Comparison of ENCODE assay signal across 16 cellular contexts in genomic region chrX:153642655-153643430, GRCh38. TPM values are rescaled to one million over a fixed set of nuclear protein-coding genes. Genes with fewer than 3 reads are reported as not detected.
DNase-seq lines count a peak whose midpoint lies in the region; ATAC-seq, FAIRE-seq and TF ChIP-seq lines count a peak whose summit lies in the region.
"Had no signal": no experiment of that assay in that cellular context is flagged by ENCODE, and none has a peak within 500 bp of the region (broad histone marks: within the 10 kb centered on the region; RNA-seq: fewer than 3 reads in every experiment).

No MANE protein-coding gene starts in this region.

- H4K20me1 ChIP-seq in H1 (replicated peaks in 1 of 2; ENCODE audit: control insufficient read depth in 1 of 2, insufficient read depth in 2 of 2, low read length in 2 of 2): peaks cover 0 to 12% of the 10 kb centered on the region in 2 experiments

- H3K9me3 ChIP-seq in HUES64 (ENCODE audit: insufficient read depth, low read depth, low read length) (no peaks in the 10 kb centered on the region), H1 (ENCODE audit: insufficient read depth in 2 of 2, low read depth in 1 of 2, low read length in 1 of 2) (no peaks in the 10 kb centered on the region; a peak in 1 of 4 replicates)
- H3K9me3 ChIP-seq: prostate gland, testis had no signal

- no peak overlapping the region for H3K18ac ChIP-seq in H1 (ENCODE audit: extremely low read depth, low read length)

- no peak overlapping the region for H4K5ac ChIP-seq in H1 (ENCODE audit: insufficient read length, low read depth, low read length)

- 5% methylated on average over 43 of the region's 48 CpGs for WGBS in HUES64
- WGBS in H1 (ENCODE audit: extremely low coverage in 1 of 2, insufficient coverage in 1 of 2, insufficient read length in 1 of 2, insufficient replicate concordance in 2 of 2, low coverage in 1 of 2, low lambda C conversion rate in 2 of 2, missing lambda C conversion rate in 1 of 2), 2 experiments: 6% methylated on average over 8 of the region's 48 CpGs; no CpG with 5 or more reads in 1 of the 2 experiments

- H3K4me3 ChIP-seq in HUES64 (ENCODE audit: low read length): peak overlapping the region; percentile 42
- peak overlapping the region in 2 of 4 experiments; percentile 10 to 57; a peak in 3 of 8 replicates for H3K4me3 ChIP-seq in H1 (ENCODE audit: extremely low read depth in 1 of 4, insufficient read depth in 2 of 4, low read depth in 3 of 4, low read length in 4 of 4)

- H3K4me1 Mint-ChIP-seq in activated T-cell treated with anti-CD3 and anti-CD28 coated beads, Interleukin-2, amount 50 U/mL, for 4 hours (ENCODE audit: low read depth): peaks cover 9% of the 10 kb centered on the region

- no peak overlapping the region for H4K91ac ChIP-seq in H1 (replicated peaks; ENCODE audit: insufficient read length, low read length)

- H3K9ac ChIP-seq in HUES64 (ENCODE audit: low read depth, low read length) (no peak overlapping the region), H1 (replicated peaks in 1 of 4; ENCODE audit: extremely low read depth in 1 of 4, low read depth in 3 of 4, low read length in 3 of 4) (no peak overlapping the region)

- H3K56ac ChIP-seq in H1 (replicated peaks; ENCODE audit: insufficient read length, low read depth, low read length): no peak overlapping the region

- H2BK20ac ChIP-seq in H1 (ENCODE audit: low read length): no peak overlapping the region

- intact Hi-C loops in sciatic nerve (cut with DNase I): no loop called here

- H2AK5ac ChIP-seq in H1 (ENCODE audit: low read depth, low read length): no peak overlapping the region

- peak overlapping the region; percentile 74 to 89 for H3K4me2 ChIP-seq in H1 (ENCODE audit: insufficient read depth in 1 of 2, low read depth in 2 of 2, low read length in 2 of 2)

- no peaks in the 10 kb centered on the region for H3K79me2 ChIP-seq in H1 (ENCODE audit: control insufficient read depth in 1 of 2, insufficient read depth in 2 of 2, low read length in 2 of 2)

- no peak overlapping the region for H3K23ac ChIP-seq in H1 (ENCODE audit: insufficient read length)

- no peak for DNase-seq in activated T-cell treated with anti-CD3 and anti-CD28 coated beads, Interleukin-2, amount 50 U/mL, for 4 hours
- DNase-seq in activated T-cell treated with anti-CD3 and anti-CD28 coated beads, Interleukin-2, amount 50 U/mL, for 48 hours: no peak
- DNase-seq in H1 (ENCODE audit: low read depth in 1 of 2, low spot score in 2 of 2): no peak
- DNase-seq in sciatic nerve (ENCODE audit: low spot score): peak; percentile 37
- no peak for DNase-seq in NCI-H2081 (lab: John Stamatoyannopoulos, UW)
- DNase-seq in activated CD4-positive, CD25-positive, alpha-beta regulatory T cell (lab: John Stamatoyannopoulos, UW): no peak
- no peak for DNase-seq in NOMO-1 treated with dmso at 0.1 percent for 144 hours (lab: John Stamatoyannopoulos, UW; ENCODE audit: unreplicated experiment)
- DNase-seq: CD4-positive, CD25-positive, alpha-beta regulatory T cell; central memory CD4-positive, alpha-beta T cell; left cardiac atrium; NCI-H510A; stimulated activated CD4-positive, alpha-beta T cell treated with anti-CD3 and anti-CD28 coated beads, Interleukin-4, amount 100 ng/mL, for 24 hours; testis had no signal

- no peak for TF ChIP-seq RAD21 in H1 (IDR thresholded peaks at IDR 0.05 in 1 of 2, conservative IDR thresholded peaks at IDR 0.05 in 1 of 2; ENCODE audit: low read depth in 2 of 2, low read length in 2 of 2)

- no peak overlapping the region for H2BK15ac ChIP-seq in H1 (ENCODE audit: low read length)

- no peaks in the 10 kb centered on the region for H3K9me3 Mint-ChIP-seq in activated T-cell treated with anti-CD3 and anti-CD28 coated beads, Interleukin-2, amount 50 U/mL, for 4 hours
- H3K9me3 Mint-ChIP-seq: CD4-positive, CD25-positive, alpha-beta regulatory T cell had no signal

- POLR2A ChIA-PET in H1 (lab: Charles Lee; ENCODE audit: partially characterized antibody): interaction anchor here (0.7 to 1.0 kb wide), 2 partner anchors 43 to 82 kb away, joined by 3 read pairs; no protein-coding TSS in a partner anchor

- peak overlapping the region; percentile 64 for H3K4me3 Mint-ChIP-seq in activated T-cell treated with anti-CD3 and anti-CD28 coated beads, Interleukin-2, amount 50 U/mL, for 4 hours

- TF ChIP-seq CTCF in H1 (IDR thresholded peaks at IDR 0.05; ENCODE audit: control extremely low read depth in 1 of 3, insufficient read depth in 1 of 3, low read depth in 1 of 3, low read length in 3 of 3): no peak

- peaks cover 31% of the 10 kb centered on the region for H3K27me3 Mint-ChIP-seq in activated T-cell treated with anti-CD3 and anti-CD28 coated beads, Interleukin-2, amount 50 U/mL, for 4 hours (ENCODE audit: low read depth)

- CTCF ChIA-PET in H1 (lab: Charles Lee; ENCODE audit: partially characterized antibody): interaction anchor here (0.7 to 21.6 kb wide), 7 partner anchors 15 to 69 kb away, joined by 3 to 408 read pairs (median 4); partner anchors contain the start of gene DUSP9

- H3K36me3 Mint-ChIP-seq in activated T-cell treated with anti-CD3 and anti-CD28 coated beads, Interleukin-2, amount 50 U/mL, for 4 hours (ENCODE audit: insufficient read depth): no peaks in the 10 kb centered on the region
- H3K36me3 Mint-ChIP-seq: CD4-positive, CD25-positive, alpha-beta regulatory T cell had no signal

- H4K8ac ChIP-seq in H1 (ENCODE audit: extremely low read depth, insufficient read depth, low read length): no peak overlapping the region

- H3K27ac ChIP-seq in HUES64 (ENCODE audit: low read depth, low read length): no peak overlapping the region
- no peak overlapping the region for H3K27ac ChIP-seq in H1 (ENCODE audit: low read depth, low read length)
- H3K27ac ChIP-seq: prostate gland, testis had no signal

- H3K79me1 ChIP-seq in H1 (ENCODE audit: low read depth, low read length): no peaks in the 10 kb centered on the region

- no peak for TF ChIP-seq EP300 in H1 (IDR thresholded peaks at IDR 0.05; ENCODE audit: borderline replicate concordance in 1 of 2, low read depth in 2 of 2, low read length in 2 of 2)

- ATAC-seq in activated T-cell treated with anti-CD3 and anti-CD28 coated beads, Interleukin-2, amount 50 U/mL, for 4 hours: no peak
- no peak for ATAC-seq in sciatic nerve
- ATAC-seq: left cardiac atrium had no signal

- H3K4me1 ChIP-seq in HUES64 (ENCODE audit: insufficient read depth, low read length): no peaks in the 10 kb centered on the region
- H3K4me1 ChIP-seq in H1 (replicated peaks in 1 of 4; ENCODE audit: control insufficient read depth in 3 of 4, insufficient read depth in 4 of 4, low read length in 3 of 4): peaks cover 0 to 20% (median 9%) of the 10 kb centered on the region in 4 experiments; a peak in 5 of 7 replicates
- H3K4me1 ChIP-seq: prostate gland, testis had no signal

- H2AFZ ChIP-seq in H1 (ENCODE audit: low read length): no peak overlapping the region

- peaks cover 7% of the 10 kb centered on the region; the same call in 1 of the 2 replicates for H3K23me2 ChIP-seq in H1 (ENCODE audit: low read depth, low read length)

- no peaks in the 10 kb centered on the region for H3K36me3 ChIP-seq in HUES64 (ENCODE audit: insufficient read depth, low read length)
- peaks cover 0 to 2% (median 0%) of the 10 kb centered on the region in 4 experiments; a peak in 1 of 8 replicates for H3K36me3 ChIP-seq in H1 (ENCODE audit: control insufficient read depth in 2 of 4, insufficient read depth in 4 of 4, low read length in 3 of 4)
- H3K36me3 ChIP-seq: prostate gland had no signal

- H2BK5ac ChIP-seq in H1 (ENCODE audit: low read depth, low read length): no peak overlapping the region

- H2BK120ac ChIP-seq in H1 (replicated peaks; ENCODE audit: low read depth, low read length): no peak overlapping the region

- H3K27me3 ChIP-seq in HUES64 (ENCODE audit: insufficient read depth, low read length) (peaks cover 81% of the 10 kb centered on the region), H1 (replicated peaks in 1 of 4; ENCODE audit: control insufficient read depth in 3 of 4, extremely low read depth in 1 of 4, insufficient read depth in 3 of 4, low read length in 3 of 4) (peaks cover 57 to 71% (median 69%) of the 10 kb centered on the region in 4 experiments)
- H3K27me3 ChIP-seq: testis had no signal

- H3K14ac ChIP-seq in H1 (ENCODE audit: insufficient read length): no peak overlapping the region

- no peak for FAIRE-seq in H1 (lab: Jason Lieb, UNC)
- FAIRE-seq: GM19239 had no signal

- no peak overlapping the region for H2BK12ac ChIP-seq in H1 (ENCODE audit: low read depth, low read length)

- H3K4ac ChIP-seq in H1 (replicated peaks; ENCODE audit: insufficient read length, low read depth, low read length): no peak overlapping the region

- TF ChIP-seq POLR2A in H1 (IDR thresholded peaks at IDR 0.05; ENCODE audit: control extremely low read depth in 1 of 2, low read depth in 2 of 2, low read length in 2 of 2): no peak

RNA-seq across cellular contexts. Expression of gene DUSP9, which starts 4.2 kb away (rescaled TPM):
- total RNA-seq in activated T-cell treated with anti-CD3 and anti-CD28 coated beads, Interleukin-2, amount 50 U/mL, for 4 hours: under 1 TPM; 0.11 to 0.42 (median 0.33) TPM
- polyA plus RNA-seq in HUES64 (2013, experiment 1 of 2): 0.35 TPM
- 0.82 TPM for polyA plus RNA-seq in HUES64 (2013, experiment 2 of 2)
- 0.63 and 1.1 TPM in 2 replicates for total RNA-seq in H1 (2021; fragmentation: NEBNext Ultra II Directional; extraction: Animal tissue kit (Norgen Biotek cat#: 25700))
- polyA plus RNA-seq in H1 (2011; rRNA removed): 0.80 and 1.2 TPM in 2 replicates
- 0.98 TPM for polyA plus RNA-seq in H1 (2011; cell fraction: cytosol; rRNA removed)
- 1.5 TPM for polyA plus RNA-seq in H1 (2011; cell fraction: nucleus; rRNA removed)
- 0.35 to 0.94 TPM (median 0.85 TPM) in 4 replicates for polyA plus RNA-seq in H1 (2012, experiment 1 of 2)
- polyA plus RNA-seq in H1 (2012, experiment 2 of 2): 0.56 TPM
- 1.1 TPM for polyA plus RNA-seq in H1 (2013, experiment 1 of 2)
- polyA plus RNA-seq in H1 (2013, experiment 2 of 2): 1.1 TPM
- polyA minus RNA-seq in H1 (2011; rRNA and poly(A)+ RNA removed): 0.69 and 0.73 TPM in 2 replicates
- polyA minus RNA-seq in H1 (2011; cell fraction: cytosol; rRNA and poly(A)+ RNA removed): 0.95 TPM
- 0.80 TPM for polyA minus RNA-seq in H1 (2011; cell fraction: nucleus; rRNA and poly(A)+ RNA removed)
- 0.13 TPM for total RNA-seq in sciatic nerve
- total RNA-seq: CD4-positive, CD25-positive, alpha-beta regulatory T cell; left cardiac atrium had no signal
- polyA plus RNA-seq: CD4-positive, CD25-positive, alpha-beta regulatory T cell had no signal

RNA-seq across cellular contexts. Expression of gene PNCK, which starts 30.8 kb away (rescaled TPM):
- total RNA-seq in activated T-cell treated with anti-CD3 and anti-CD28 coated beads, Interleukin-2, amount 50 U/mL, for 4 hours: under 1 TPM; 0.26 to 0.71 (median 0.51) TPM
- 2.7 TPM for polyA plus RNA-seq in HUES64 (2013, experiment 1 of 2)
- 3.6 TPM for polyA plus RNA-seq in HUES64 (2013, experiment 2 of 2)
- total RNA-seq in H1 (2021; fragmentation: NEBNext Ultra II Directional; extraction: Animal tissue kit (Norgen Biotek cat#: 25700)): 4.3 and 6.2 TPM in 2 replicates
- 6.3 and 13.9 TPM in 2 replicates for polyA plus RNA-seq in H1 (2011; rRNA removed)
- 12.3 TPM for polyA plus RNA-seq in H1 (2011; cell fraction: cytosol; rRNA removed)
- polyA plus RNA-seq in H1 (2011; cell fraction: nucleus; rRNA removed): 54.8 TPM
- 3.0 to 5.7 TPM (median 5.2 TPM) in 4 replicates for polyA plus RNA-seq in H1 (2012, experiment 1 of 2)
- polyA plus RNA-seq in H1 (2012, experiment 2 of 2): 3.0 TPM
- 2.3 TPM for polyA plus RNA-seq in H1 (2013, experiment 1 of 2)
- polyA plus RNA-seq in H1 (2013, experiment 2 of 2): 1.7 TPM
- 4.0 and 5.4 TPM in 2 replicates for polyA minus RNA-seq in H1 (2011; rRNA and poly(A)+ RNA removed)
- 9.1 TPM for polyA minus RNA-seq in H1 (2011; cell fraction: cytosol; rRNA and poly(A)+ RNA removed)
- 10.0 TPM for polyA minus RNA-seq in H1 (2011; cell fraction: nucleus; rRNA and poly(A)+ RNA removed)
- total RNA-seq in sciatic nerve: 1.6 TPM
- polyA plus RNA-seq: CD4-positive, CD25-positive, alpha-beta regulatory T cell had no signal

RNA-seq across cellular contexts. Expression of gene CCNQ, which starts 43.9 kb away (rescaled TPM):
- 10 to 100 TPM; 38.6 to 46.9 (median 39.1) TPM for total RNA-seq in activated T-cell treated with anti-CD3 and anti-CD28 coated beads, Interleukin-2, amount 50 U/mL, for 4 hours
- polyA plus RNA-seq in HUES64 (2013, experiment 1 of 2): 17.6 TPM
- 17.4 TPM for polyA plus RNA-seq in HUES64 (2013, experiment 2 of 2)
- 15.8 and 16.6 TPM in 2 replicates for total RNA-seq in H1 (2021; fragmentation: NEBNext Ultra II Directional; extraction: Animal tissue kit (Norgen Biotek cat#: 25700))
- polyA plus RNA-seq in H1 (2011; rRNA removed): 32.1 and 34.9 TPM in 2 replicates
- 24.8 TPM for polyA plus RNA-seq in H1 (2011; cell fraction: cytosol; rRNA removed)
- 29.3 TPM for polyA plus RNA-seq in H1 (2011; cell fraction: nucleus; rRNA removed)
- polyA plus RNA-seq in H1 (2012, experiment 1 of 2): 15.3 to 19.7 TPM (median 16.7 TPM) in 4 replicates
- 24.7 TPM for polyA plus RNA-seq in H1 (2012, experiment 2 of 2)
- polyA plus RNA-seq in H1 (2013, experiment 1 of 2): 14.3 TPM
- polyA plus RNA-seq in H1 (2013, experiment 2 of 2): 15.1 TPM
- polyA minus RNA-seq in H1 (2011; rRNA and poly(A)+ RNA removed): 12.1 and 15.2 TPM in 2 replicates
- 11.1 TPM for polyA minus RNA-seq in H1 (2011; cell fraction: cytosol; rRNA and poly(A)+ RNA removed)
- 9.1 TPM for polyA minus RNA-seq in H1 (2011; cell fraction: nucleus; rRNA and poly(A)+ RNA removed)
- total RNA-seq in sciatic nerve: 11.9 TPM

RNA-seq across cellular contexts. Expression of gene SLC6A8, which starts 44.9 kb away (rescaled TPM):
- 1 to 10 TPM; 1.1 to 1.9 (median 1.6) TPM for total RNA-seq in activated T-cell treated with anti-CD3 and anti-CD28 coated beads, Interleukin-2, amount 50 U/mL, for 4 hours
- polyA plus RNA-seq in HUES64 (2013, experiment 1 of 2): 76.3 TPM
- 77.8 TPM for polyA plus RNA-seq in HUES64 (2013, experiment 2 of 2)
- total RNA-seq in H1 (2021; fragmentation: NEBNext Ultra II Directional; extraction: Animal tissue kit (Norgen Biotek cat#: 25700)): 94.7 and 98.5 TPM in 2 replicates
- polyA plus RNA-seq in H1 (2011; rRNA removed): 87.7 and 132 TPM in 2 replicates
- 71.7 TPM for polyA plus RNA-seq in H1 (2011; cell fraction: cytosol; rRNA removed)
- polyA plus RNA-seq in H1 (2011; cell fraction: nucleus; rRNA removed): 267 TPM
- 96.7 to 155 TPM (median 133 TPM) in 4 replicates for polyA plus RNA-seq in H1 (2012, experiment 1 of 2)
- polyA plus RNA-seq in H1 (2012, experiment 2 of 2): 109 TPM
- 57.5 TPM for polyA plus RNA-seq in H1 (2013, experiment 1 of 2)
- polyA plus RNA-seq in H1 (2013, experiment 2 of 2): 58.8 TPM
- polyA minus RNA-seq in H1 (2011; rRNA and poly(A)+ RNA removed): 66.1 and 98.8 TPM in 2 replicates
- 84.7 TPM for polyA minus RNA-seq in H1 (2011; cell fraction: cytosol; rRNA and poly(A)+ RNA removed)
- polyA minus RNA-seq in H1 (2011; cell fraction: nucleus; rRNA and poly(A)+ RNA removed): 67.3 TPM
- total RNA-seq in sciatic nerve: 23.2 TPM
